In genomic region chrX:57587062-57587461, GRCh38 we compare ENCODE assay signal across 29 cellular contexts.
"Had no signal": no experiment of that assay in that cellular context is flagged by ENCODE, and none has a peak within 500 bp of the region (broad histone marks: within the 10 kb centered on the region; RNA-seq: fewer than 3 reads in every experiment).

No MANE protein-coding gene starts in this region.

- H3K4me1 ChIP-seq: left lung, prostate gland, testis, vagina had no signal

- ATAC-seq: left colon; left lung; mucosa of descending colon; naive thymus-derived CD4-positive, alpha-beta T cell; natural killer cell treated with Interleukin-12 subunit alpha and Interleukin-12 subunit beta and Interleukin-15 and Interleukin-18, amount 100 ng/mL, for 72 hours; right cardiac atrium; sciatic nerve; stimulated activated naive CD8-positive, alpha-beta T cell treated with anti-CD3 and anti-CD28 coated beads, Interleukin-15, Interleukin-2, amounts not matched to agents 100 U/mL and 50 U/mL, for 24 hours had no signal

- DNase-seq: immature natural killer cell; kidney; left colon; left lung; midbrain; mucosa of descending colon; naive thymus-derived CD4-positive, alpha-beta T cell; ovary; posterior cingulate gyrus; retina; right cardiac atrium; stimulated activated CD4-positive, alpha-beta T cell treated with anti-CD3 and anti-CD28 coated beads, Interleukin-12 subunit alpha, Interleukin-12 subunit beta, amount 100 ng/mL, for 4 hours; stimulated activated CD4-positive, alpha-beta T cell treated with anti-CD3 and anti-CD28 coated beads, Interleukin-15, amount 100 ng/mL, for 24 hours; stimulated activated CD4-positive, alpha-beta T cell treated with anti-CD3 and anti-CD28 coated beads, Interleukin-2, amount 100 ng/mL, for 24 hours; stimulated activated CD4-positive, alpha-beta T cell treated with anti-CD3 and anti-CD28 coated beads, Interleukin-4, amount 100 ng/mL, for 1 hour; stimulated activated naive B cell treated with anti-CD40 and anti-IgM and Interleukin-4, amounts not matched to agents 10 μg/mL and 1 μg/mL and 100 μg/mL, for 72 hours; stimulated activated naive CD8-positive, alpha-beta T cell treated with anti-CD3 and anti-CD28 coated beads, Interleukin-15, Interleukin-2, amounts not matched to agents 100 U/mL and 50 U/mL, for 24 hours; stomach; testis; thyroid gland; transverse colon; upper lobe of left lung had no signal

- H3K4me3 ChIP-seq: left lung, lung, mucosa of descending colon, ovary, prostate gland, skin epidermis, stomach, testis, thyroid gland, transverse colon, upper lobe of left lung, vagina had no signal

- H3K9me3 ChIP-seq: left lung, mucosa of descending colon, ovary, prostate gland, stomach, testis, thyroid gland, transverse colon, upper lobe of left lung, vagina had no signal

- H3K27me3 ChIP-seq: left lung, ovary, stomach, testis, thyroid gland, transverse colon, upper lobe of left lung, vagina had no signal

- FAIRE-seq: islet of Langerhans, kidney had no signal

- H3K36me3 ChIP-seq: left lung, ovary, prostate gland, stomach, thyroid gland, transverse colon, upper lobe of left lung, vagina had no signal
